In the genomic region with DNA sequence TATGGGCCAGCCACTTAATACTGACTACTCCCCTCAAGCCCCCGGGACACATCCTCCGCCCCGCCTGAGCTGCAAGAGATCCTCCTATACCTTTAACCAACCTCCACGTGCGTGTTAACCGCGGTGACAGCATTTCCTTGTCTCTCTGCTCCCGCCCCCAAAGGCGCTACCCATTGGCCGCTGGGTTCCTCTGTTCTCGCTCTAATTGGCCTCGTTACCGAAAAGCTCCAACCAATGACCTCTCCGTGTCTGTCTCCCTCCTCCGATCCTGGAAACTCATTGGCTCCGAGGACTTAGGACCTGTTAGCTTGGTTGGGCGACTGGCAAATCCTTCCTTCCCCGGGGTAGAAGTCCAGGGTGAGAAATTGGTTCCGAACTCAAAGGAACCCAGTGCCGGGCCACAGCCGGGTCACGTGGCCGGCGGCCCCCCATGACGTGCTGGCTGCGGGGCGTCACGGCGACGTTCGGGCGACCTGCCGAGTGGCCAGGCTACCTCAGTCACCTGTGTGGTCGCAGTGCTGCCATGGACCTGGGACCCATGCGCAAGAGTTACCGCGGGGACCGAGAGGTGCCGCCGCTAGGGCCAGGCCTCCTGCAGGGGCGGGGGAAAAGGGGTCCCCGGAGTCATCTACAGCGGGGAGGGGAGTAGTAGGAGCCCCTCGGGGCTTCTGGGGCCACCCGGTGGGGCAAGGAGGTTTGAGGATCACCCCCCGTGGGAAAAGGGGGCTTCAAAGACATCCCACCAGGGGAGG, we compare ENCODE assay signal across 8 cellular contexts. TPM values are rescaled to one million over a fixed set of nuclear protein-coding genes. Genes with fewer than 3 reads are reported as not detected.
DNase-seq lines count a peak whose midpoint lies in the region; ATAC-seq, FAIRE-seq and TF ChIP-seq lines count a peak whose summit lies in the region.

A gene (plus strand): TSS at position 326 of the 752 bp plus-strand sequence. CDS start 105 bp downstream, at position 431.

- no peaks in the 10 kb centered on the region for H3K9me2 ChIP-seq in OCI-LY1 (ENCODE audit: low read depth, low read length)

- no peak; the same call in 1 of the 2 replicates for TF ChIP-seq CTCF in OCI-LY1 (IDR thresholded peaks at IDR 0.05; ENCODE audit: low read length)
- TF ChIP-seq CTCF in endothelial cell of umbilical vein (IDR thresholded peaks at IDR 0.05; ENCODE audit: extremely low read depth in 1 of 2, insufficient read depth in 1 of 2, low read depth in 1 of 2, low read length in 2 of 2) = no peak

- intact Hi-C loops in endothelial cell of umbilical vein (cut with micrococcal nuclease) = loop anchor here (1.0 to 2.0 kb wide), 2 partner anchors 46 to 101 kb away; a partner anchor contains a TSS

- ATAC-seq in GM21447 (IDR thresholded peaks at IDR 0.05; ENCODE audit: unreplicated experiment) = peak; percentile 89

- H3K36me3 ChIP-seq in HUES64 (ENCODE audit: insufficient read depth, low read length) = peaks cover 9% of the 10 kb centered on the region; the same call in 1 of the 2 replicates
- H3K36me3 ChIP-seq in OCI-LY1 (ENCODE audit: insufficient read depth, low read length) = peaks cover 25% of the 10 kb centered on the region; the same call in 1 of the 2 replicates
- H3K36me3 ChIP-seq in endothelial cell of umbilical vein (ENCODE audit: control insufficient read depth in 2 of 2, extremely low read depth in 1 of 2, insufficient read depth in 2 of 2, low read length in 2 of 2) = peaks cover 0 to 4% of the 10 kb centered on the region in 2 experiments

- H3K9me1 ChIP-seq in endothelial cell of umbilical vein (replicated peaks; ENCODE audit: control insufficient read depth, extremely low read depth, insufficient read depth, low read length) = no peaks in the 10 kb centered on the region

- H3K27ac ChIP-seq in HUES64 (ENCODE audit: low read depth, low read length) (no peak within 1 kb of the TSS; the same call in 1 of the 2 replicates), OCI-LY1 (ENCODE audit: low read depth, low read length, poor library complexity, severe bottlenecking) (peak within 1 kb of the TSS; percentile 10), endothelial cell of umbilical vein (ENCODE audit: insufficient read depth, low read depth, low read length) (peak within 1 kb of the TSS; percentile 47)

- H4K20me1 ChIP-seq in OCI-LY1 (ENCODE audit: insufficient read depth, low read length) (no peaks in the 10 kb centered on the region), endothelial cell of umbilical vein (replicated peaks; ENCODE audit: control insufficient read depth, extremely low read depth, insufficient read depth, low read length) (no peaks in the 10 kb centered on the region)

- H3K9ac ChIP-seq in HUES64 (ENCODE audit: low read depth, low read length) = peak within 1 kb of the TSS; percentile 7; the same call in 1 of the 2 replicates
- peak within 1 kb of the TSS; percentile 76 for H3K9ac ChIP-seq in OCI-LY1 (ENCODE audit: low read length)
- H3K9ac ChIP-seq in endothelial cell of umbilical vein (replicated peaks; ENCODE audit: extremely low read depth, insufficient read depth, low read length) = peak within 1 kb of the TSS; percentile 77

- POLR2A ChIA-PET in endothelial cell of umbilical vein (lab: Charles Lee) = interaction anchor here (0.9 kb wide), 2 partner anchors 18 to 46 kb away, joined by 4 read pairs; a partner anchor contains a TSS

- H3K4me3 ChIP-seq in HUES64 (ENCODE audit: low read length) (peak within 1 kb of the TSS; percentile 60), OCI-LY1 (ENCODE audit: low read depth, low read length, poor library complexity, severe bottlenecking) (peak within 1 kb of the TSS; percentile 75), endothelial cell of umbilical vein (replicated peaks in 1 of 3; ENCODE audit: insufficient read depth in 1 of 3, low read depth in 1 of 3, low read length in 3 of 3) (peak within 1 kb of the TSS; percentile 63 to 85 (median 84))

- CTCF ChIA-PET in endothelial cell of umbilical vein (lab: Charles Lee) = interaction anchor here (0.9 to 1.7 kb wide), 12 partner anchors 8 to 133 kb away, joined by 3 to 8 read pairs (median 6); a partner anchor contains a TSS

- 2% methylated on average over 46 of the region's 46 CpGs for WGBS in HUES64

- BruUV-seq in endothelial cell of umbilical vein (replicated peaks; lab: Mats Ljungman, UMichigan) = TSS peak; percentile 37

- H3K9me3 ChIP-seq in HUES64 (ENCODE audit: insufficient read depth, low read depth, low read length) (no peaks in the 10 kb centered on the region), OCI-LY1 (ENCODE audit: low read length) (no peaks in the 10 kb centered on the region), endothelial cell of umbilical vein (replicated peaks; ENCODE audit: control insufficient read depth, insufficient read depth, low read length) (no peaks in the 10 kb centered on the region)

- H3K4me2 ChIP-seq in OCI-LY1 (ENCODE audit: low read length) (peak within 1 kb of the TSS; percentile 79), endothelial cell of umbilical vein (ENCODE audit: insufficient read depth, low read length) (peak within 1 kb of the TSS; percentile 91)

- DNase-seq in D341Med (ENCODE audit: low spot score) (peak; percentile 52), endothelial cell of umbilical vein (ENCODE audit: low read depth, low spot score) (peak; percentile 99), midbrain (lab: John Stamatoyannopoulos, UW) (peak; percentile 98)
- peak; percentile 93 for DNase-seq in activated CD8-positive, alpha-beta memory T cell treated with anti-CD3 and anti-CD28 coated beads, Interleukin-2, amount 50 U/mL, for 48 hours
- peak; percentile 82 to 83 for DNase-seq in stimulated activated CD8-positive, alpha-beta memory T cell treated with anti-CD3 and anti-CD28 coated beads, Interleukin-2, amount 100 ng/mL, for 1 hour (ENCODE audit: low read depth in 2 of 2)

- H2AFZ ChIP-seq in OCI-LY1 (ENCODE audit: low read length) (no peak within 1 kb of the TSS), endothelial cell of umbilical vein (ENCODE audit: low read depth, low read length) (peak within 1 kb of the TSS; percentile 87)

- peak; percentile 100 for FAIRE-seq in endothelial cell of umbilical vein (lab: Jason Lieb, UNC)

- H3K79me2 ChIP-seq in OCI-LY1 (ENCODE audit: insufficient read depth, low read length) (no peaks in the 10 kb centered on the region), endothelial cell of umbilical vein (ENCODE audit: control insufficient read depth, insufficient read depth, low read length) (peaks cover 5% of the 10 kb centered on the region)

- H3K27me3 ChIP-seq in HUES64 (ENCODE audit: insufficient read depth, low read length) (peaks cover 11% of the 10 kb centered on the region), OCI-LY1 (ENCODE audit: insufficient read depth, low read length) (no peaks in the 10 kb centered on the region), endothelial cell of umbilical vein (ENCODE audit: control insufficient read depth in 2 of 2, insufficient read depth in 2 of 2, low read length in 2 of 2) (no peaks in the 10 kb centered on the region)

- no peaks in the 10 kb centered on the region for H3F3A ChIP-seq in OCI-LY1 (ENCODE audit: insufficient read depth, low read length)

- no peak for TF ChIP-seq POLR2A in endothelial cell of umbilical vein (IDR thresholded peaks at IDR 0.05; ENCODE audit: low read depth, low read length)

- dilution Hi-C loops in endothelial cell of umbilical vein (cut with MboI; ENCODE audit: extremely low pct_ligation_motif_present, low sequenced_read_pairs) = no loop called here

- H3K4me1 ChIP-seq in HUES64 (ENCODE audit: insufficient read depth, low read length) (0 out of 2 replicates have a peak, but pooled peaks cover 4% of the 10 kb centered on the region), OCI-LY1 (ENCODE audit: insufficient read depth, low read length, severe bottlenecking) (peaks cover 46% of the 10 kb centered on the region), endothelial cell of umbilical vein (ENCODE audit: control insufficient read depth, extremely low read depth, insufficient read depth, low read length) (peaks cover 15% of the 10 kb centered on the region)

TF ChIP-seq in endothelial cell of umbilical vein, 7 proteins besides CTCF, POLR2A, EP300 and RAD21:
- TF ChIP-seq GATA2 (IDR thresholded peaks at IDR 0.05; ENCODE audit: insufficient read depth, insufficient read length, low read depth, low read length) (no peak), FOS (IDR thresholded peaks at IDR 0.05; ENCODE audit: borderline replicate concordance, insufficient read depth, low read length) (no peak), MYC (IDR thresholded peaks at IDR 0.05; ENCODE audit: low read depth, low read length) (peak; percentile 95), EZH2 (IDR thresholded peaks at IDR 0.05; ENCODE audit: borderline replicate concordance, low read depth, low read length, severe bottlenecking) (no peak), POLR2AphosphoS5 (IDR thresholded peaks at IDR 0.05; ENCODE audit: insufficient read depth, low read depth, low read length) (no peak), JUN (IDR thresholded peaks at IDR 0.05; ENCODE audit: borderline replicate concordance, insufficient read depth, insufficient read length, low read depth) (peak; percentile 10)
- TF ChIP-seq, protein P1, sequence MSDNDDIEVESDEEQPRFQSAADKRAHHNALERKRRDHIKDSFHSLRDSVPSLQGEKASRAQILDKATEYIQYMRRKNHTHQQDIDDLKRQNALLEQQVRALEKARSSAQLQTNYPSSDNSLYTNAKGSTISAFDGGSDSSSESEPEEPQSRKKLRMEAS (IDR thresholded peaks at IDR 0.05; ENCODE audit: insufficient read depth, insufficient read length) = peak; percentile 95
TF ChIP-seq in endothelial cell of umbilical vein: peak in this region for 3.

RNA-seq across cellular contexts. Expression of the gene that starts here (rescaled TPM):
- 8.6 TPM for polyA plus RNA-seq in HUES64 (2013, experiment 1 of 2)
- 9.8 TPM for polyA plus RNA-seq in HUES64 (2013, experiment 2 of 2)
- 20.6 and 22.0 TPM in 2 replicates for total RNA-seq in endothelial cell of umbilical vein
- polyA plus RNA-seq in endothelial cell of umbilical vein = 19.7 and 22.1 TPM in 2 replicates
- polyA plus RNA-seq in endothelial cell of umbilical vein (2011; cell fraction: cytosol; rRNA removed) = 16.9 and 17.2 TPM in 2 replicates
- polyA plus RNA-seq in endothelial cell of umbilical vein (2011; cell fraction: nucleus; rRNA removed) = 10.0 and 11.7 TPM in 2 replicates
- polyA plus RNA-seq in endothelial cell of umbilical vein (2012) = 15.2 and 18.0 TPM in 2 replicates
- polyA minus RNA-seq in endothelial cell of umbilical vein = 27.0 and 29.8 TPM in 2 replicates
- polyA minus RNA-seq in endothelial cell of umbilical vein (2011; cell fraction: cytosol; rRNA and poly(A)+ RNA removed) = 23.4 TPM
- polyA minus RNA-seq in endothelial cell of umbilical vein (2011; cell fraction: nucleus; rRNA and poly(A)+ RNA removed) = 5.3 and 8.8 TPM in 2 replicates

Comparison
In these comparisons a context has a peak if more than half of its experiments do, and no peak if none do; other contexts are left out.
1. H3K9ac ChIP-seq: peak in every context shown above with its lines; median percentile 77 in endothelial cell of umbilical vein; 76 in OCI-LY1; 7 in HUES64.